ENCODE assay signal across 28 cellular contexts in the genomic region with DNA sequence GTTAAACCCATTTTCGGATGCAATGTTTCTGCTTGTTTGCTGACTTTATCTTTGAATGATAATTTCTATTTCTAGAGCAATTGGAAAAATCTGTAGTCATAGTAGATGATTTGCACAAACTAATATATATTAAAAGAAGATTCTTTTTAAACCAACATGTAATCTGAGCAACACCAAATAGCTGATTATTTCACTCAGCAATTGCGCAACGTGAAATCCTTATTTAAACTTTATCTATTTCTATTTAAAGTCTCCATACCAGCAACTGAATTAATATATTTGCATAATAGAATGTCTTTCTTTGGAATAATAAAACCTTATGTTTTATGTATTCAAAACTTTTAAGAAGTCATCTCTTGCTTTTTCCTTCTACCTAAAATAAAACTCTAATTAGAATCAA.
"Had no signal": no experiment of that assay in that cellular context is flagged by ENCODE, and none has a peak within 500 bp of the region (broad histone marks: within the 10 kb centered on the region; RNA-seq: fewer than 3 reads in every experiment).

No MANE protein-coding gene starts in this region.

- H3K9me3 ChIP-seq: ovary, psoas muscle, spleen, suprapubic skin, testis, tibial artery, transverse colon, upper lobe of right lung, uterus had no signal

- H3K27me3 ChIP-seq: neural progenitor cell, ovary, spleen, suprapubic skin, testis, tibial artery, transverse colon, upper lobe of right lung, uterus had no signal

- H3K4me2 ChIP-seq: neural progenitor cell, smooth muscle cell had no signal

- H3K4me1 ChIP-seq: neural progenitor cell, parathyroid adenoma, psoas muscle, spleen, suprapubic skin, testis, tibial artery, transverse colon, upper lobe of right lung, uterus had no signal

- H3K36me3 ChIP-seq: neural progenitor cell, ovary, spleen, suprapubic skin, tibial artery, transverse colon, upper lobe of right lung, uterus had no signal

- H2AFZ ChIP-seq: neural progenitor cell, parathyroid adenoma had no signal

- H3K27ac ChIP-seq: neural progenitor cell, ovary, parathyroid adenoma, psoas muscle, skin epidermis, spleen, suprapubic skin, testis, tibial artery, transverse colon, upper lobe of right lung, uterus had no signal

- DNase-seq: natural killer cell; occipital lobe; ovary; posterior cingulate gyrus; psoas muscle; right cardiac atrium; spleen; stimulated activated CD4-positive, alpha-beta T cell treated with anti-CD3 and anti-CD28 coated beads, Interleukin-12 subunit alpha, Interleukin-12 subunit beta, amount 100 ng/mL, for 4 hours; stimulated activated CD4-positive, alpha-beta T cell treated with anti-CD3 and anti-CD28 coated beads, Interleukin-1b, Interleukin-23, amount 100 ng/mL, for 48 hours; stimulated activated CD4-positive, alpha-beta T cell treated with anti-CD3 and anti-CD28 coated beads, Interleukin-4, amount 100 ng/mL, for 1 hour; stimulated activated CD4-positive, alpha-beta T cell treated with anti-CD3 and anti-CD28 coated beads, Interleukin-4, amount 100 ng/mL, for 4 hours; stimulated activated CD8-positive, alpha-beta memory T cell treated with anti-CD3 and anti-CD28 coated beads, Interleukin-4, amount 100 ng/mL, for 48 hours; stimulated activated naive CD4-positive, alpha-beta T cell; stimulated activated naive CD8-positive, alpha-beta T cell treated with anti-CD3 and anti-CD28 coated beads, Interleukin-15, amount 100 ng/mL, for 72 hours; stimulated activated naive CD8-positive, alpha-beta T cell treated with anti-CD3 and anti-CD28 coated beads, Interleukin-15, Interleukin-2, amounts not matched to agents 100 U/mL and 50 U/mL, for 24 hours; substantia nigra; testis; tibial artery; transverse colon; upper lobe of right lung; uterus had no signal

- H3K4me3 ChIP-seq: neural progenitor cell, ovary, psoas muscle, skin epidermis, smooth muscle cell, spleen, suprapubic skin, testis, tibial artery, transverse colon, upper lobe of right lung, uterus had no signal

- H3K9ac ChIP-seq: neural progenitor cell, parathyroid adenoma had no signal

- ATAC-seq: natural killer cell; psoas muscle; right cardiac atrium; sciatic nerve; stimulated activated memory B cell treated with anti-CD40 and anti-IgM and Interleukin-4, amounts not matched to agents 10 μg/mL and 1 μg/mL and 100 μg/mL, for 72 hours; stimulated activated naive CD8-positive, alpha-beta T cell treated with anti-CD3 and anti-CD28 coated beads, Interleukin-15, amount 100 ng/mL, for 72 hours; stimulated activated naive CD8-positive, alpha-beta T cell treated with anti-CD3 and anti-CD28 coated beads, Interleukin-15, Interleukin-2, amounts not matched to agents 100 U/mL and 50 U/mL, for 24 hours; upper lobe of right lung had no signal
